1 cellular context compared by ENCODE assay signal in the genomic region with DNA sequence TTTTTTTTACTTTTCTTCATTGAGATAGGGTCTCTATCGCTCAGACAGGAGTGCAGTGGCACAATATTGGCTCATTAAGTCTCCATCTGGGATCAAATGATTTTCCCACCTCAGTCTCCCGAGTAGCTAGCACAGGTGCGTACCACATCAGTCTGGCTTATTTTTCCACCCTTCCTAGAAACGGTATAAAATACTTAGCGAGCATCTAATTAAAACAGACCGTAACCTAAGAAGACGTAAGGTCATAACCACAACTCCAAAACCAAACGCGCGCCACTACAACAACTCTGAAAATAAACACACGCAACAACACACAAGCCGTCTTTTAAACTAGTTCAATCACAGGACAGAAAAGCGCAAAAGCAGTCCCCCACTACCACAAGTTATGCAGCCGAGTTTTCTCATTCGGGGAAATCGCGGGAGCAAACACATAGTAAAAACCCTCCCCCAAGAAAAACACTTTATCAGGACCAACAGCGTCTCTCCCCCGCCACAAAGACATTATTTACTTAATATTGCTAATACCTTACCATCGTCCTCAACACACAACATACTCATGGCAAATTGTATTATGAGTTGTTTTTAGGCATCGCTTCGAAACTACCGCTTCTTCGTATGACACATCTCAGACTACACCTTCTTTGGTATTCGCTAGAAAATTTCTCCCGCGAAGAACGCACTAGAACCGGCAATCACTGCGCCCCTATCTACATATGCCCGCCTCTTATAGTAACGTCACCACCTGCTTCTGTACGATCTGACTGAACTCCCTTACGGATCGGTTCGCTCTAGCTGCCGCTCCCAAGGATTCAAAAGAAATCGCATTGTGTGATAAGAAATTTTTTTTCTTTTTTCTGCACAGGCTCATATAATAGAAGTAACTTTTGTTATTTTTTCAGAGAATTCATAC.
TF ChIP-seq lines count a peak whose summit lies in the region.

No MANE protein-coding gene starts in this region.

TF ChIP-seq in GM12878, 131 proteins besides CTCF, POLR2A, EP300 and RAD21 (continued from another document):
- TF ChIP-seq, protein P1, sequence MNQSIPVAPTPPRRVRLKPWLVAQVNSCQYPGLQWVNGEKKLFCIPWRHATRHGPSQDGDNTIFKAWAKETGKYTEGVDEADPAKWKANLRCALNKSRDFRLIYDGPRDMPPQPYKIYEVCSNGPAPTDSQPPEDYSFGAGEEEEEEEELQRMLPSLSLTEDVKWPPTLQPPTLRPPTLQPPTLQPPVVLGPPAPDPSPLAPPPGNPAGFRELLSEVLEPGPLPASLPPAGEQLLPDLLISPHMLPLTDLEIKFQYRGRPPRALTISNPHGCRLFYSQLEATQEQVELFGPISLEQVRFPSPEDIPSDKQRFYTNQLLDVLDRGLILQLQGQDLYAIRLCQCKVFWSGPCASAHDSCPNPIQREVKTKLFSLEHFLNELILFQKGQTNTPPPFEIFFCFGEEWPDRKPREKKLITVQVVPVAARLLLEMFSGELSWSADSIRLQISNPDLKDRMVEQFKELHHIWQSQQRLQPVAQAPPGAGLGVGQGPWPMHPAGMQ (IDR thresholded peaks at IDR 0.05; ENCODE audit: borderline replicate concordance), result 0 out of 2 replicates have a peak, but pooled peaks have one; percentile 45
- peak; percentile 77 for TF ChIP-seq SP1 (IDR thresholded peaks at IDR 0.05; ENCODE audit: low read depth, low read length)
- TF ChIP-seq, protein P2, sequence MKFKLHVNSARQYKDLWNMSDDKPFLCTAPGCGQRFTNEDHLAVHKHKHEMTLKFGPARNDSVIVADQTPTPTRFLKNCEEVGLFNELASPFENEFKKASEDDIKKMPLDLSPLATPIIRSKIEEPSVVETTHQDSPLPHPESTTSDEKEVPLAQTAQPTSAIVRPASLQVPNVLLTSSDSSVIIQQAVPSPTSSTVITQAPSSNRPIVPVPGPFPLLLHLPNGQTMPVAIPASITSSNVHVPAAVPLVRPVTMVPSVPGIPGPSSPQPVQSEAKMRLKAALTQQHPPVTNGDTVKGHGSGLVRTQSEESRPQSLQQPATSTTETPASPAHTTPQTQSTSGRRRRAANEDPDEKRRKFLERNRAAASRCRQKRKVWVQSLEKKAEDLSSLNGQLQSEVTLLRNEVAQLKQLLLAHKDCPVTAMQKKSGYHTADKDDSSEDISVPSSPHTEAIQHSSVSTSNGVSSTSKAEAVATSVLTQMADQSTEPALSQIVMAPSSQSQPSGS (IDR thresholded peaks at IDR 0.05; ENCODE audit: low read length), result peak; percentile 100
- peak; percentile 98 for TF ChIP-seq NBN (IDR thresholded peaks at IDR 0.05)
- no peak for TF ChIP-seq SUZ12 (IDR thresholded peaks at IDR 0.05; ENCODE audit: unreplicated experiment)
- no peak for TF ChIP-seq RB1 (IDR thresholded peaks at IDR 0.05; ENCODE audit: borderline replicate concordance)
- peak; percentile 99 for TF ChIP-seq POU2F2 (IDR thresholded peaks at IDR 0.05; ENCODE audit: borderline replicate concordance, low read depth, low read length)
- no peak for TF ChIP-seq FOS (IDR thresholded peaks at IDR 0.05; ENCODE audit: borderline replicate concordance, extremely low read depth, insufficient read length)
- TF ChIP-seq HDGF (IDR thresholded peaks at IDR 0.05), result no peak
- peak in 1 of 2 experiments; percentile 99; a peak in 2 of 4 replicates for TF ChIP-seq CEBPB (IDR thresholded peaks at IDR 0.05; ENCODE audit: borderline replicate concordance in 1 of 2, low read depth in 2 of 2, low read length in 2 of 2)
- TF ChIP-seq ATF7 (IDR thresholded peaks at IDR 0.05; ENCODE audit: low read depth), result peak; percentile 90
- TF ChIP-seq WRNIP1 (IDR thresholded peaks at IDR 0.05; ENCODE audit: borderline replicate concordance, low read depth, low read length), result peak; percentile 67
- TF ChIP-seq, protein P3, sequence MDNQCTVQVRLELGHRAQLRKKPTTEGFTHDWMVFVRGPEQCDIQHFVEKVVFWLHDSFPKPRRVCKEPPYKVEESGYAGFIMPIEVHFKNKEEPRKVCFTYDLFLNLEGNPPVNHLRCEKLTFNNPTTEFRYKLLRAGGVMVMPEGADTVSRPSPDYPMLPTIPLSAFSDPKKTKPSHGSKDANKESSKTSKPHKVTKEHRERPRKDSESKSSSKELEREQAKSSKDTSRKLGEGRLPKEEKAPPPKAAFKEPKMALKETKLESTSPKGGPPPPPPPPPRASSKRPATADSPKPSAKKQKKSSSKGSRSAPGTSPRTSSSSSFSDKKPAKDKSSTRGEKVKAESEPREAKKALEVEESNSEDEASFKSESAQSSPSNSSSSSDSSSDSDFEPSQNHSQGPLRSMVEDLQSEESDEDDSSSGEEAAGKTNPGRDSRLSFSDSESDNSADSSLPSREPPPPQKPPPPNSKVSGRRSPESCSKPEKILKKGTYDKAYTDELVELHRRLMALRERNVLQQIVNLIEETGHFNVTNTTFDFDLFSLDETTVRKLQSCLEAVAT (IDR thresholded peaks at IDR 0.05), result peak; percentile 95
- no peak for TF ChIP-seq KDM1A (IDR thresholded peaks at IDR 0.05; ENCODE audit: borderline replicate concordance)
- TF ChIP-seq, protein P4, sequence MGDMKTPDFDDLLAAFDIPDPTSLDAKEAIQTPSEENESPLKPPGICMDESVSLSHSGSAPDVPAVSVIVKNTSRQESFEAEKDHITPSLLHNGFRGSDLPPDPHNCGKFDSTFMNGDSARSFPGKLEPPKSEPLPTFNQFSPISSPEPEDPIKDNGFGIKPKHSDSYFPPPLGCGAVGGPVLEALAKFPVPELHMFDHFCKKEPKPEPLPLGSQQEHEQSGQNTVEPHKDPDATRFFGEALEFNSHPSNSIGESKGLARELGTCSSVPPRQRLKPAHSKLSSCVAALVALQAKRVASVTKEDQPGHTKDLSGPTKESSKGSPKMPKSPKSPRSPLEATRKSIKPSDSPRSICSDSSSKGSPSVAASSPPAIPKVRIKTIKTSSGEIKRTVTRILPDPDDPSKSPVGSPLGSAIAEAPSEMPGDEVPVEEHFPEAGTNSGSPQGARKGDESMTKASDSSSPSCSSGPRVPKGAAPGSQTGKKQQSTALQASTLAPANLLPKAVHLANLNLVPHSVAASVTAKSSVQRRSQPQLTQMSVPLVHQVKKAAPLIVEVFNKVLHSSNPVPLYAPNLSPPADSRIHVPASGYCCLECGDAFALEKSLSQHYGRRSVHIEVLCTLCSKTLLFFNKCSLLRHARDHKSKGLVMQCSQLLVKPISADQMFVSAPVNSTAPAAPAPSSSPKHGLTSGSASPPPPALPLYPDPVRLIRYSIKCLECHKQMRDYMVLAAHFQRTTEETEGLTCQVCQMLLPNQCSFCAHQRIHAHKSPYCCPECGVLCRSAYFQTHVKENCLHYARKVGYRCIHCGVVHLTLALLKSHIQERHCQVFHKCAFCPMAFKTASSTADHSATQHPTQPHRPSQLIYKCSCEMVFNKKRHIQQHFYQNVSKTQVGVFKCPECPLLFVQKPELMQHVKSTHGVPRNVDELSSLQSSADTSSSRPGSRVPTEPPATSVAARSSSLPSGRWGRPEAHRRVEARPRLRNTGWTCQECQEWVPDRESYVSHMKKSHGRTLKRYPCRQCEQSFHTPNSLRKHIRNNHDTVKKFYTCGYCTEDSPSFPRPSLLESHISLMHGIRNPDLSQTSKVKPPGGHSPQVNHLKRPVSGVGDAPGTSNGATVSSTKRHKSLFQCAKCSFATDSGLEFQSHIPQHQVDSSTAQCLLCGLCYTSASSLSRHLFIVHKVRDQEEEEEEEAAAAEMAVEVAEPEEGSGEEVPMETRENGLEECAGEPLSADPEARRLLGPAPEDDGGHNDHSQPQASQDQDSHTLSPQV (IDR thresholded peaks at IDR 0.05), result 0 out of 2 replicates have a peak, but pooled peaks have one; percentile 5
- peak; percentile 98 for TF ChIP-seq SMAD1 (IDR thresholded peaks at IDR 0.05; ENCODE audit: low read depth, partially characterized antibody)
- TF ChIP-seq NFYA (IDR thresholded peaks at IDR 0.05; ENCODE audit: borderline replicate concordance, low read depth, low read length), result no peak
- peak; percentile 48; the same call in 1 of the 2 replicates for TF ChIP-seq GATAD2B (conservative IDR thresholded peaks at IDR 0.05; ENCODE audit: low read depth)
- TF ChIP-seq, protein P5, sequence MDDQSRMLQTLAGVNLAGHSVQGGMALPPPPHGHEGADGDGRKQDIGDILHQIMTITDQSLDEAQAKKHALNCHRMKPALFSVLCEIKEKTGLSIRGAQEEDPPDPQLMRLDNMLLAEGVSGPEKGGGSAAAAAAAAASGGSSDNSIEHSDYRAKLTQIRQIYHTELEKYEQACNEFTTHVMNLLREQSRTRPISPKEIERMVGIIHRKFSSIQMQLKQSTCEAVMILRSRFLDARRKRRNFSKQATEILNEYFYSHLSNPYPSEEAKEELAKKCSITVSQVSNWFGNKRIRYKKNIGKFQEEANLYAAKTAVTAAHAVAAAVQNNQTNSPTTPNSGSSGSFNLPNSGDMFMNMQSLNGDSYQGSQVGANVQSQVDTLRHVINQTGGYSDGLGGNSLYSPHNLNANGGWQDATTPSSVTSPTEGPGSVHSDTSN (IDR thresholded peaks at IDR 0.05; ENCODE audit: insufficient replicate concordance, low read depth, low read length), result peak; percentile 94
